ENCODE assay signal across 16 cellular contexts in the genomic region with DNA sequence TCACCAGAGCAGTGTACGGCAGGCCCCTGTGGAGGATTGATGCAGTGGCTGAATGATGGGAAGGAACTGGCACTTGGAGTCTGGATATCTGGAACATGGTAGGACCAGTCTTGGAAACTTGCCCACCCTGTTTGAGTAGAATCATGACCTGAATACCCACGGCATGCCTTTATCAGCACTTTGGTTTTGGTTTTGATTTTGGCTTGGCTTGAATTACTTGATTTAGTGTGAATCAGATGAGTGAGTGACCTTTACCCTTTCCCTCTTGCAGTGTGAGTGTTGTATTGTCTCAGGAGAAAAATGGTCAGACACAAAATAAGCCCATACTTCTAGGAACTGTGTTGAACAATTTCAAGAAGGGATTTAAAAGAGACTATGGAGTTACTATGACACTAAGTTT.
"Had no signal": no experiment of that assay in that cellular context is flagged by ENCODE, and none has a peak within 500 bp of the region (broad histone marks: within the 10 kb centered on the region; RNA-seq: fewer than 3 reads in every experiment).

No MANE protein-coding gene starts in this region.

- H3K36me3 Mint-ChIP-seq: activated naive CD8-positive, alpha-beta T cell treated with anti-CD3 and anti-CD28 coated beads for 36 hours; brain had no signal

- H3K4me1 Mint-ChIP-seq: activated naive CD8-positive, alpha-beta T cell treated with anti-CD3 and anti-CD28 coated beads for 36 hours; brain; neural crest cell had no signal

- H3K9me3 Mint-ChIP-seq: activated CD8-positive, alpha-beta T cell treated with anti-CD3 and anti-CD28 coated beads for 36 hours; activated naive CD8-positive, alpha-beta T cell treated with anti-CD3 and anti-CD28 coated beads for 36 hours; neural crest cell; T-helper 1 cell treated with Interleukin-12 subunit alpha and Interleukin-12 subunit beta and Interleukin-4 antibody, amounts not matched to agents 30 μg/mL and 1 μg/mL, for 36 hours had no signal

- H3K4me3 Mint-ChIP-seq: activated CD8-positive, alpha-beta T cell treated with anti-CD3 and anti-CD28 coated beads for 36 hours; activated naive CD8-positive, alpha-beta T cell treated with anti-CD3 and anti-CD28 coated beads for 36 hours; brain; neural crest cell; T-helper 1 cell treated with Interleukin-12 subunit alpha and Interleukin-12 subunit beta and Interleukin-4 antibody, amounts not matched to agents 30 μg/mL and 1 μg/mL, for 36 hours had no signal

- ATAC-seq: activated CD8-positive, alpha-beta T cell treated with anti-CD3 and anti-CD28 coated beads for 36 hours; foreskin keratinocyte; lower lobe of right lung; pancreas; upper lobe of right lung had no signal

- DNase-seq: activated CD4-positive, alpha-beta T cell treated with anti-CD3 and anti-CD28 coated beads for 4 hours; activated CD8-positive, alpha-beta T cell treated with anti-CD3 and anti-CD28 coated beads for 36 hours; activated naive CD8-positive, alpha-beta T cell treated with anti-CD3 and anti-CD28 coated beads for 36 hours; central memory CD4-positive, alpha-beta T cell; cortex of kidney; effector CD4-positive, alpha-beta T cell; foreskin keratinocyte; lower lobe of right lung; pancreas; sigmoid colon; stimulated activated CD4-positive, alpha-beta T cell treated with anti-CD3 and anti-CD28 coated beads, Interleukin-1b, Interleukin-23, amount 100 ng/mL, for 48 hours; upper lobe of right lung; WERI-Rb-1 had no signal

- H3K27ac Mint-ChIP-seq: activated CD8-positive, alpha-beta T cell treated with anti-CD3 and anti-CD28 coated beads for 36 hours; activated naive CD8-positive, alpha-beta T cell treated with anti-CD3 and anti-CD28 coated beads for 36 hours; brain; T-helper 1 cell treated with Interleukin-12 subunit alpha and Interleukin-12 subunit beta and Interleukin-4 antibody, amounts not matched to agents 30 μg/mL and 1 μg/mL, for 36 hours had no signal

- H3K27me3 Mint-ChIP-seq: activated CD8-positive, alpha-beta T cell treated with anti-CD3 and anti-CD28 coated beads for 36 hours; activated naive CD8-positive, alpha-beta T cell treated with anti-CD3 and anti-CD28 coated beads for 36 hours; brain had no signal

- FAIRE-seq: pancreas had no signal
